Comparison of ENCODE assay signal across 8 cellular contexts in genomic region chr4:25938251-25939186, GRCh38. TPM values are rescaled to one million over a fixed set of nuclear protein-coding genes. Genes with fewer than 3 reads are reported as not detected.
DNase-seq lines count a peak whose midpoint lies in the region; ATAC-seq and TF ChIP-seq lines count a peak whose summit lies in the region.

No MANE protein-coding gene starts in this region.

- in situ Hi-C loops in brain microvascular endothelial cell (cut with HindIII; ENCODE audit: low pct_ligation_motif_present, low sequenced_read_pairs), result no loop called here

- DNase-seq in GM06990 (ENCODE audit: extremely low read depth, insufficient read length), result peak; percentile 61
- peak; percentile 42 for DNase-seq in brain microvascular endothelial cell
- peak; percentile 47 to 49 for DNase-seq in stimulated activated CD4-positive, alpha-beta T cell treated with anti-CD3 and anti-CD28 coated beads, Interleukin-15, amount 100 ng/mL, for 48 hours (ENCODE audit: low read depth in 2 of 2)
- no peak for DNase-seq in left lobe of liver (ENCODE audit: low spot score)
- no peak for DNase-seq in coronary artery (ENCODE audit: low spot score)
- DNase-seq in hypothalamus (lab: John Stamatoyannopoulos, UW), result no peak

- peak overlapping the region; percentile 31; the same call in 1 of the 2 replicates for H3K4me3 ChIP-seq in GM06990 (replicated peaks; ENCODE audit: low read depth, low read length)
- H3K4me3 ChIP-seq in brain microvascular endothelial cell (ENCODE audit: low read depth, low read length), result no peak overlapping the region
- H3K4me3 ChIP-seq in coronary artery, result no peak overlapping the region

- H3K27ac ChIP-seq in brain microvascular endothelial cell, result no peak overlapping the region
- H3K27ac ChIP-seq in coronary artery, result no peak overlapping the region

- H3K27me3 ChIP-seq in GM06990 (replicated peaks; ENCODE audit: control insufficient read depth, insufficient read depth, low read length) (no peaks in the 10 kb centered on the region), brain microvascular endothelial cell (replicated peaks) (no peaks in the 10 kb centered on the region)

- TF ChIP-seq CTCF in GM06990 (IDR thresholded peaks at IDR 0.05; ENCODE audit: insufficient read depth, low read length, poor library complexity, severe bottlenecking) (no peak), brain microvascular endothelial cell (IDR thresholded peaks at IDR 0.05; ENCODE audit: low read depth, low read length, missing control alignments) (no peak), coronary artery (IDR thresholded peaks at IDR 0.05) (no peak)

- H3K36me3 ChIP-seq in GM06990 (ENCODE audit: control insufficient read depth, insufficient read depth, low read length) (no peaks in the 10 kb centered on the region), brain microvascular endothelial cell (replicated peaks) (no peaks in the 10 kb centered on the region)

- ATAC-seq in GM21367 (IDR thresholded peaks at IDR 0.05; ENCODE audit: unreplicated experiment), result peak; percentile 85
- ATAC-seq in HG03558 (IDR thresholded peaks at IDR 0.05; ENCODE audit: extremely low read depth, unreplicated experiment), result peak; percentile 85
- no peak for ATAC-seq in left lobe of liver

RNA-seq across cellular contexts. Expression of gene SMIM20, which starts 24.5 kb away (rescaled TPM):
- total RNA-seq in left lobe of liver, result 20.4 TPM

Comparison
In these comparisons a context has a peak if more than half of its experiments do, and no peak if none do; other contexts are left out.
1. DNase-seq: peak in GM06990 (single experiment), brain microvascular endothelial cell (single experiment) and stimulated activated CD4-positive, alpha-beta T cell treated with anti-CD3 and anti-CD28 coated beads, Interleukin-15, amount 100 ng/mL, for 48 hours (2 of 2); none in left lobe of liver (single experiment), coronary artery (single experiment) and hypothalamus (0 of 51).